In the genomic region with DNA sequence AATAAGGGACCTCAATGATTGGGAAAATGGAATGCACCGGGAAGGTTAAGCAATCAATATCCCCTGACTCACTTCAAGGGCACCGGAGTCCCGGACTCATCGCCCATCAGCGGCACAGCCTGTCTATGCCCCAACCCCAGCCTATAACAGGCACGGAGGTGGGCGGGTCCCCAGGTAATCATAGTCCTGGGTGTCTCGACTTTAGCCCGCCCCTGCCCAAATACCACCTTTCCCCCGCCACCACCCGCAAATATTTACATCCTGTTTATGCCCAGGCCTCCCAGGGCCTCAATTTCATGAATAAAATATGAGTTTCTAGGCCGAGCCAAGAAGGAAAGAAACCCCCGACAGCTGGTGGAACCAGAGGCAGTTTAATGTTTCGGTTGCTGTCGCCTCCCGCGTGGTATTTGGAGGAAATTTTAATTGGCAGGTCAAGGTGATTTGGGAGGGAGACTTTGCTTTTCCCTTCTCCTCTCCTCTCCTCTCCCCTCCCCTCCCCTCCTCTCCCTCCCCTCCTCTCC, we compare ENCODE assay signal across 8 cellular contexts. TPM values are rescaled to one million over a fixed set of nuclear protein-coding genes. Genes with fewer than 3 reads are reported as not detected.
DNase-seq lines count a peak whose midpoint lies in the region; ATAC-seq and TF ChIP-seq lines count a peak whose summit lies in the region.

No MANE protein-coding gene starts in this region.

- ATAC-seq in HG02970 (IDR thresholded peaks at IDR 0.05; ENCODE audit: low FRiP score, unreplicated experiment) = peak; percentile 39
- peak; percentile 83 for ATAC-seq in stimulated activated effector memory CD8-positive, alpha-beta T cell treated with anti-CD3 and anti-CD28 coated beads, Interleukin-12 subunit alpha, Interleukin-12 subunit beta, amount 100 ng/mL, for 72 hours
- ATAC-seq in HG02759 (IDR thresholded peaks at IDR 0.05; ENCODE audit: unreplicated experiment) = no peak

- no peak for TF ChIP-seq CTCF in endothelial cell (IDR thresholded peaks at IDR 0.05; ENCODE audit: unreplicated experiment)

- H3K4me1 Mint-ChIP-seq in endothelial cell (ENCODE audit: unreplicated experiment) = peaks cover 28% of the 10 kb centered on the region
- H3K4me1 Mint-ChIP-seq in stimulated activated effector memory CD8-positive, alpha-beta T cell treated with anti-CD3 and anti-CD28 coated beads, Interleukin-12 subunit alpha, Interleukin-12 subunit beta, amount 100 ng/mL, for 72 hours = peaks cover 15% of the 10 kb centered on the region

- H3K27ac Mint-ChIP-seq in endothelial cell (ENCODE audit: unreplicated experiment) = no peak overlapping the region
- no peak overlapping the region for H3K27ac Mint-ChIP-seq in stimulated activated effector memory CD8-positive, alpha-beta T cell treated with anti-CD3 and anti-CD28 coated beads, Interleukin-12 subunit alpha, Interleukin-12 subunit beta, amount 100 ng/mL, for 72 hours

- H3K36me3 Mint-ChIP-seq in endothelial cell (ENCODE audit: low read depth, unreplicated experiment) = no peaks in the 10 kb centered on the region
- no peaks in the 10 kb centered on the region for H3K36me3 Mint-ChIP-seq in stimulated activated effector memory CD8-positive, alpha-beta T cell treated with anti-CD3 and anti-CD28 coated beads, Interleukin-12 subunit alpha, Interleukin-12 subunit beta, amount 100 ng/mL, for 72 hours

- H3K9me3 Mint-ChIP-seq in endothelial cell (ENCODE audit: unreplicated experiment) = no peaks in the 10 kb centered on the region
- H3K9me3 Mint-ChIP-seq in stimulated activated effector memory CD8-positive, alpha-beta T cell treated with anti-CD3 and anti-CD28 coated beads, Interleukin-12 subunit alpha, Interleukin-12 subunit beta, amount 100 ng/mL, for 72 hours = no peaks in the 10 kb centered on the region

- H3K4me3 Mint-ChIP-seq in endothelial cell (ENCODE audit: unreplicated experiment) = peak overlapping the region; percentile 76
- peak overlapping the region; percentile 60 for H3K4me3 Mint-ChIP-seq in stimulated activated effector memory CD8-positive, alpha-beta T cell treated with anti-CD3 and anti-CD28 coated beads, Interleukin-12 subunit alpha, Interleukin-12 subunit beta, amount 100 ng/mL, for 72 hours

- DNase-seq in EH (ENCODE audit: low read depth) (peak; percentile 70), NCI-H524 treated with DMSO at 0.1 percent for 48 hours (lab: John Stamatoyannopoulos, UW) (peak; percentile 33), endothelial cell (ENCODE audit: low spot score) (peak; percentile 49), midbrain (lab: John Stamatoyannopoulos, UW) (peak; percentile 62)
- peak; percentile 10 to 44 for DNase-seq in activated CD8-positive, alpha-beta memory T cell treated with anti-CD3 and anti-CD28 coated beads for 1 hour (ENCODE audit: extremely low read depth in 1 of 2, low read depth in 1 of 2)
- peak; percentile 26 to 71 for DNase-seq in stimulated activated effector memory CD8-positive, alpha-beta T cell treated with anti-CD3 and anti-CD28 coated beads, Interleukin-12 subunit alpha, Interleukin-12 subunit beta, amount 100 ng/mL, for 72 hours (ENCODE audit: low spot score in 2 of 2)

- peaks cover 8% of the 10 kb centered on the region for H3K27me3 Mint-ChIP-seq in endothelial cell (ENCODE audit: unreplicated experiment)

RNA-seq across cellular contexts. Expression of a gene that starts 15.6 kb away (rescaled TPM):
- 38.8 TPM for total RNA-seq in endothelial cell (ENCODE audit: unreplicated experiment)

RNA-seq across cellular contexts. Expression of a gene that starts 19.4 kb away (rescaled TPM):
- 110 TPM for total RNA-seq in endothelial cell (ENCODE audit: unreplicated experiment)
